24 cellular contexts compared by ENCODE assay signal in genomic region chr3:52002768-52003167, GRCh38.
"Had no signal": no experiment of that assay in that cellular context is flagged by ENCODE, and none has a peak within 500 bp of the region (broad histone marks: within the 10 kb centered on the region; RNA-seq: fewer than 3 reads in every experiment).

No MANE protein-coding gene starts in this region.

- H3K27ac ChIP-seq: coronary artery, left lung, pancreas, psoas muscle, right atrium auricular region, spleen, thoracic aorta had no signal

- H3K9me3 Mint-ChIP-seq: naive B cell had no signal

- H3K4me3 Mint-ChIP-seq: activated naive CD8-positive, alpha-beta T cell; naive B cell had no signal

- FAIRE-seq: bronchial epithelial cell, pancreas had no signal

- H3K27me3 ChIP-seq: heart right ventricle, pancreas, right atrium auricular region, spleen, upper lobe of left lung had no signal

- H3K36me3 Mint-ChIP-seq: activated naive CD8-positive, alpha-beta T cell; naive B cell had no signal

- H3K9me3 ChIP-seq: heart right ventricle, left lung, pancreas, psoas muscle, right atrium auricular region, spleen, thoracic aorta, upper lobe of left lung had no signal

- ATAC-seq: heart right ventricle, left lung, pancreas, psoas muscle had no signal

- H3K4me3 ChIP-seq: coronary artery, heart right ventricle, left lung, lung, pancreas, psoas muscle, right atrium auricular region, spleen, thoracic aorta, upper lobe of left lung had no signal

- H3K27ac Mint-ChIP-seq: activated naive CD8-positive, alpha-beta T cell had no signal

- H3K36me3 ChIP-seq: heart right ventricle, left lung, pancreas, right atrium auricular region, spleen, thoracic aorta, upper lobe of left lung had no signal

- H3K27me3 Mint-ChIP-seq: activated naive CD8-positive, alpha-beta T cell had no signal

- DNase-seq: activated CD4-positive, alpha-beta T cell treated with anti-CD3 and anti-CD28 coated beads for 1 hour; activated T-cell treated with anti-CD3 and anti-CD28 coated beads, Interleukin-2, amount 50 U/mL, for 1 hour; amniotic stem cell; effector CD4-positive, alpha-beta T cell; erythroblast; foreskin fibroblast; kidney glomerular epithelial cell; left lung; naive B cell; pancreas; spleen; stimulated activated CD4-positive, alpha-beta T cell treated with anti-CD3 and anti-CD28 coated beads, Interleukin-4, amount 100 ng/mL, for 1 hour; stimulated activated naive CD4-positive, alpha-beta T cell treated with Interleukin-2 at 50 U/mL for 16 hours; T-helper 1 cell; T-helper 9 cell; upper lobe of left lung had no signal
